8 cellular contexts compared by ENCODE assay signal in the genomic region with DNA sequence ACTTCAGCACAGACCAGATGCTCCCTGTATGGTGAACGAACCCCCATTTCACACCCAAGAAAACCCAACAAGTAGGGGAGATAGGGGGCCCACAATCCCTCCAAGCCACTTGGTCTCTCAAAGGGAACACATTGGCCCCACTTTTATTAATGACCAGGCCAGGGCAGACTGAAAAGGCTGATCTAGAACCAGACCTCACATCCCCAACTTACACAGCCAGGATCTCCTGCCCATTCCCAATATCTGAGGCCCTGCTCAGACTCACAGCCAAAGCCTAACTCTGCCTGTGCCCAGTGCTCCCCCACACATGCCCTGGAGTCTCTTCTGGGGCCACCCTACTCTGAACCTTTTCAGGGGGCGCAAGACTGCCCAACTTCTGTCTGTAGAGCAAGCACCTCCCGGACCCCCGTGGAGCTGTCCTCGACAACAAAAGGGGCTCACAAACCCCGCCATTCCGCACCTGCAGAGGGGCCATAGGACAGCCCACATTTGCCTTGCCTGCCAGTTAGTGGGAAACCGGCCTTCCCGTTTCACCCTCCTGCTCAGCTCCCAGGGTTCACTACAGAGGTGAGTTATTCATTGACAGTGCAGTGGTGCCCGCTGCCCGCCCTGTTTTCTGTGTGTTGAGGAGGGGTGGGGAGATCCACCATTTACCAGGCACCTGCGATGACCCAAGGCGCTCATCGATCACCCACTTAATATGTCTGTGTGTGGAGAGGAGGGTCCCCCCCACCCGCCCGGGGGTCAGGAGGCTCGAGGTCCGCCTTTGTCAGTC. TPM values are rescaled to one million over a fixed set of nuclear protein-coding genes. Genes with fewer than 3 reads are reported as not detected.
DNase-seq lines count a peak whose midpoint lies in the region; ATAC-seq and TF ChIP-seq lines count a peak whose summit lies in the region.

No MANE protein-coding gene starts in this region.

- H3K36me3 ChIP-seq in PC-9 (ENCODE audit: low read depth) (no peaks in the 10 kb centered on the region), esophagus squamous epithelium (peaks cover 3 to 27% (median 7%) of the 10 kb centered on the region in 3 donors)

- 22% methylated on average over 9 of the region's 18 CpGs; no CpG with 5 or more reads in 1 of the 2 donors for WGBS in esophagus squamous epithelium, 2 donors

- H3K4me2 ChIP-seq in PC-9: peak overlapping the region; percentile 78

- H3K4me3 ChIP-seq in GM12864 (ENCODE audit: low read depth, low read length) (peak overlapping the region; percentile 65), PC-9 (peak overlapping the region; percentile 73; the same call in 1 of the 2 replicates), esophagus squamous epithelium (peak overlapping the region; percentile 67 to 90 (median 82))

- intact Hi-C loops in PC-9 (cut with micrococcal nuclease; ENCODE audit: unreplicated experiment): no loop called here
- intact Hi-C loops in esophagus squamous epithelium (cut with DNase I): no loop called here

- H3K27me3 Mint-ChIP-seq in osteocyte (ENCODE audit: unreplicated experiment): no peaks in the 10 kb centered on the region

- H2AFZ ChIP-seq in PC-9: no peak overlapping the region

- DNase-seq in GM12864 (ENCODE audit: low read depth): no peak
- DNase-seq in PC-9: no peak
- no peak for DNase-seq in esophagus squamous epithelium (lab: John Stamatoyannopoulos, UW)
- DNase-seq in osteocyte (ENCODE audit: extremely low spot score, unreplicated experiment): no peak
- no peak for DNase-seq in cortex of kidney (lab: John Stamatoyannopoulos, UW)
- DNase-seq in stimulated activated CD8-positive, alpha-beta memory T cell treated with anti-CD3 and anti-CD28 coated beads, Interleukin-4, amount 100 ng/mL, for 48 hours: no peak

- H3K27ac ChIP-seq in PC-9 (no peak overlapping the region), esophagus squamous epithelium (peak overlapping the region; percentile 95 to 98 (median 96))

- POLR2A ChIA-PET in PC-9 (lab: Charles Lee; ENCODE audit: unreplicated experiment): interaction anchor here (0.7 kb wide), 1 partner anchor 19 kb away, joined by 3 read pairs; no protein-coding TSS in a partner anchor

- peaks cover 18% of the 10 kb centered on the region for H3F3A ChIP-seq in PC-9 (ENCODE audit: insufficient read depth, low read depth)

- peaks cover 35% of the 10 kb centered on the region for H3K79me2 ChIP-seq in PC-9 (ENCODE audit: low read depth)

- no peaks in the 10 kb centered on the region for H4K20me1 ChIP-seq in PC-9 (ENCODE audit: insufficient read depth)

- no peaks in the 10 kb centered on the region for H3K9me2 ChIP-seq in PC-9 (ENCODE audit: insufficient read depth)

- BruUV-seq in PC-9 (replicated peaks; lab: Mats Ljungman, UMichigan): TSS peak; percentile 16

- peaks cover 32% of the 10 kb centered on the region for H3K4me1 ChIP-seq in PC-9 (replicated peaks; ENCODE audit: insufficient read depth)
- peaks cover 59 to 93% (median 72%) of the 10 kb centered on the region in 3 donors for H3K4me1 ChIP-seq in esophagus squamous epithelium

- no peaks in the 10 kb centered on the region for H3K9me3 Mint-ChIP-seq in osteocyte (ENCODE audit: unreplicated experiment)

- TF ChIP-seq CTCF in GM12864 (IDR thresholded peaks at IDR 0.05; ENCODE audit: low read depth, low read length, missing control alignments) (no peak), PC-9 (conservative IDR thresholded peaks at IDR 0.05) (no peak), esophagus squamous epithelium (IDR thresholded peaks at IDR 0.05) (no peak), osteocyte (IDR thresholded peaks at IDR 0.05) (no peak)

- peaks cover 63% of the 10 kb centered on the region for H3K4me1 Mint-ChIP-seq in osteocyte (ENCODE audit: unreplicated experiment)

- CTCF ChIA-PET in PC-9 (lab: Charles Lee): interaction anchor here (0.6 to 1.1 kb wide), 2 partner anchors 20 to 338 kb away, joined by 3 read pairs; no protein-coding TSS in a partner anchor

- no peaks in the 10 kb centered on the region for H3K9me3 ChIP-seq in PC-9 (ENCODE audit: insufficient read depth, low read depth)
- no peaks in the 10 kb centered on the region for H3K9me3 ChIP-seq in esophagus squamous epithelium

- peaks cover 5% of the 10 kb centered on the region for H3K36me3 Mint-ChIP-seq in osteocyte (ENCODE audit: unreplicated experiment)

- ATAC-seq in GM21528 (IDR thresholded peaks at IDR 0.05; ENCODE audit: low FRiP score, unreplicated experiment) (no peak), HG02870 (IDR thresholded peaks at IDR 0.05; ENCODE audit: unreplicated experiment) (no peak)

- H3K4me3 Mint-ChIP-seq in osteocyte (ENCODE audit: unreplicated experiment): peak overlapping the region; percentile 72

- no peaks in the 10 kb centered on the region for H3K27me3 ChIP-seq in PC-9 (ENCODE audit: insufficient read depth, low read depth)
- no peaks in the 10 kb centered on the region for H3K27me3 ChIP-seq in esophagus squamous epithelium

- peak overlapping the region; percentile 73 for H3K27ac Mint-ChIP-seq in osteocyte (ENCODE audit: unreplicated experiment)

- TF ChIP-seq POLR2A in esophagus squamous epithelium (IDR thresholded peaks at IDR 0.05): no peak

RNA-seq across cellular contexts. Expression of a gene that starts 1.6 kb away (rescaled TPM):
- total RNA-seq in PC-9 (2021) (97.7 and 120 TPM in 2 replicates), esophagus squamous epithelium (100 to 1,000 TPM in 3 of 4 donors, 10 to 100 TPM in 1; 57.7 to 215 (median 128) TPM), osteocyte (76.7 and 88.2 TPM in 2 replicates)

RNA-seq across cellular contexts. Expression of a gene that starts 11.6 kb away (rescaled TPM):
- total RNA-seq in PC-9 (2021) (28.5 and 35.4 TPM in 2 replicates), esophagus squamous epithelium (10 to 100 TPM; 15.1 to 31.3 (median 18.2) TPM), osteocyte (11.3 and 11.9 TPM in 2 replicates)

RNA-seq across cellular contexts. Expression of a gene that starts 11.8 kb away (rescaled TPM):
- total RNA-seq in PC-9 (2021) (235 and 314 TPM in 2 replicates), esophagus squamous epithelium (100 to 1,000 TPM; 293 to 431 (median 357) TPM), osteocyte (186 and 198 TPM in 2 replicates)

RNA-seq across cellular contexts. Expression of a gene that starts 18.3 kb away (rescaled TPM):
- total RNA-seq in PC-9 (2021) (6.9 and 8.5 TPM in 2 replicates), esophagus squamous epithelium (1 to 10 TPM; 4.8 to 8.9 (median 7.1) TPM), osteocyte (8.5 and 9.3 TPM in 2 replicates)

RNA-seq across cellular contexts. Expression of a gene that starts 56.3 kb away (rescaled TPM):
- total RNA-seq in PC-9 (2021): not detected in 2 replicates
- total RNA-seq in esophagus squamous epithelium: not detected
- total RNA-seq in osteocyte: not detected in 2 replicates
